Comparison of ENCODE assay signal across 17 cellular contexts in the genomic region with DNA sequence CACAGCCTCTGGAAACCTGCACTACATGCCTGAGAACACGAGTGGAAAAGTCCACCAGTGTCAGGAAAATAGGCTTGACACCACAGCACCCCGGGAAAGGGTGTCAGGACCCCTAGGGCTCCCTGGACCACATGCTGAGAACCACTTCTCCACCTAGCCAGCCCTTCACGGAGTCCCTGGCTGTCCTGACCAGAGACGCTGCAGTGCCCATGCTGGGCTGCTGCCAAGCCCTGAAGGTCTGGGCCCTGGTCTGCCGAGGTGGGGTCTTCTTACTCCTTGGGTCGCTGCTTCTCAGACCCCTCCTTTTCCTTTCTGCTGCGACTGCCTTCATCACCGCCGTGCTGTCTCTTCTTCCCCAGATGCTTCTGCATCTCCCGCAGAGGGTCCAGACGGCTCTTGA. TPM values are rescaled to one million over a fixed set of nuclear protein-coding genes. Genes with fewer than 3 reads are reported as not detected.
DNase-seq lines count a peak whose midpoint lies in the region; ATAC-seq, FAIRE-seq and TF ChIP-seq lines count a peak whose summit lies in the region.
"Had no signal": no experiment of that assay in that cellular context is flagged by ENCODE, and none has a peak within 500 bp of the region (broad histone marks: within the 10 kb centered on the region; RNA-seq: fewer than 3 reads in every experiment).

No MANE protein-coding gene starts in this region.

- no peak overlapping the region for H3K27ac Mint-ChIP-seq in GM23338
- H3K27ac Mint-ChIP-seq in activated T-helper 1 cell treated with anti-CD3 and anti-CD28 coated beads, Interleukin-12 subunit alpha, Interleukin-12 subunit beta, Interleukin-2, Interleukin-4 antibody, amounts not matched to agents 30 ng/mL and 10 ng/mL and 1 ng/mL, durations not matched to agents 14 hours and 24 hours and 36 hours = no peak overlapping the region

- CTCF ChIA-PET in HepG2 (lab: Yijun Ruan, JAX; ENCODE audit: low intra/inter-chr PET ratio, low total read pairs) = no interaction called here

- no peak overlapping the region for H3K4me3 Mint-ChIP-seq in GM23338
- peak overlapping the region; percentile 22 for H3K4me3 Mint-ChIP-seq in activated T-helper 1 cell treated with anti-CD3 and anti-CD28 coated beads, Interleukin-12 subunit alpha, Interleukin-12 subunit beta, Interleukin-2, Interleukin-4 antibody, amounts not matched to agents 30 ng/mL and 10 ng/mL and 1 ng/mL, durations not matched to agents 14 hours and 24 hours and 36 hours

- H4K20me1 ChIP-seq in HepG2 (ENCODE audit: insufficient read depth, low read length) (no peaks in the 10 kb centered on the region), GM23338 (replicated peaks; ENCODE audit: insufficient read depth) (peaks cover 10% of the 10 kb centered on the region; the same call in 1 of the 2 replicates)

- H3K9ac ChIP-seq in HepG2 (ENCODE audit: insufficient read depth, low read depth, low read length) = no peak overlapping the region
- H3K9ac ChIP-seq: BLaER1 had no signal

- peaks cover 57% of the 10 kb centered on the region for H3K36me3 Mint-ChIP-seq in GM23338 (ENCODE audit: low read depth)
- peaks cover 36% of the 10 kb centered on the region for H3K36me3 Mint-ChIP-seq in activated T-helper 1 cell treated with anti-CD3 and anti-CD28 coated beads, Interleukin-12 subunit alpha, Interleukin-12 subunit beta, Interleukin-2, Interleukin-4 antibody, amounts not matched to agents 30 ng/mL and 10 ng/mL and 1 ng/mL, durations not matched to agents 14 hours and 24 hours and 36 hours (ENCODE audit: low read depth)

- FAIRE-seq in HepG2 (lab: Jason Lieb, UNC) = no peak
- FAIRE-seq: H1 had no signal

- H3K27ac ChIP-seq in HepG2 (ENCODE audit: extremely low read length, insufficient read depth, low read length) (no peak overlapping the region), right lobe of liver (no peak overlapping the region), GM23338 (ENCODE audit: low read depth) (no peak overlapping the region)
- H3K27ac ChIP-seq: BLaER1, Peyer's patch had no signal

- TF ChIP-seq POLR2A in HepG2 (IDR thresholded peaks at IDR 0.05; ENCODE audit: insufficient read depth in 1 of 2, low read depth in 2 of 2, low read length in 2 of 2) (peak in 1 of 2 experiments; percentile 28; a peak in 1 of 4 replicates), right lobe of liver (IDR thresholded peaks at IDR 0.05) (no peak)

- in situ Hi-C loops in HepG2 (cut with HindIII; ENCODE audit: extremely low pct_ligation_motif_present, low pct_unique_long_range_greater_than_20kb) = no loop called here

- peaks cover 31% of the 10 kb centered on the region for H3F3A ChIP-seq in GM23338 (replicated peaks; ENCODE audit: low read depth)

- H3K4me3 ChIP-seq in HepG2 (replicated peaks in 1 of 3; ENCODE audit: insufficient read depth in 1 of 3, low read depth in 2 of 3, low read length in 3 of 3) (no peak overlapping the region), right lobe of liver (no peak overlapping the region), GM23338 (no peak overlapping the region)
- H3K4me3 ChIP-seq: BLaER1, Peyer's patch had no signal

- TF ChIP-seq EP300 in HepG2 (IDR thresholded peaks at IDR 0.05; ENCODE audit: low read depth in 2 of 2, low read length in 2 of 2) (no peak), HepG2 (CRISPR knock-in tag; IDR thresholded peaks at IDR 0.05; ENCODE audit: borderline replicate concordance) (no peak)

- H3K9me2 ChIP-seq in GM23338 (ENCODE audit: insufficient read depth) = no peaks in the 10 kb centered on the region

- peaks cover 25% of the 10 kb centered on the region for H3K27me3 Mint-ChIP-seq in GM23338 (ENCODE audit: insufficient read depth, low read depth, poor library complexity)
- H3K27me3 Mint-ChIP-seq in activated T-helper 1 cell treated with anti-CD3 and anti-CD28 coated beads, Interleukin-12 subunit alpha, Interleukin-12 subunit beta, Interleukin-2, Interleukin-4 antibody, amounts not matched to agents 30 ng/mL and 10 ng/mL and 1 ng/mL, durations not matched to agents 14 hours and 24 hours and 36 hours (ENCODE audit: insufficient read depth) = peaks cover 4% of the 10 kb centered on the region

- H3K4me2 ChIP-seq in HepG2 (ENCODE audit: low read depth, low read length) (no peak overlapping the region), GM23338 (no peak overlapping the region)
- H3K4me2 ChIP-seq: BLaER1 had no signal

- no peaks in the 10 kb centered on the region for H3K9me3 ChIP-seq in HepG2 (ENCODE audit: low read length)
- no peaks in the 10 kb centered on the region for H3K9me3 ChIP-seq in right lobe of liver
- H3K9me3 ChIP-seq: BLaER1, Peyer's patch had no signal

- 97% methylated on average over 10 of the region's 11 CpGs for WGBS in HepG2 (ENCODE audit: low lambda C conversion rate)
- 86% methylated on average over 4 of the region's 11 CpGs for WGBS in right lobe of liver (ENCODE audit: insufficient coverage, low coverage, low lambda C conversion rate, missing lambda C conversion rate)

- TF ChIP-seq RAD21 in HepG2 (CRISPR knock-in tag; IDR thresholded peaks at IDR 0.05) = no peak

- H3K27me3 ChIP-seq in HepG2 (ENCODE audit: control insufficient read depth in 1 of 2, insufficient read depth in 2 of 2, low read length in 2 of 2) = no peaks in the 10 kb centered on the region; a peak in 1 of 5 replicates
- H3K27me3 ChIP-seq in right lobe of liver = no peaks in the 10 kb centered on the region
- no peaks in the 10 kb centered on the region for H3K27me3 ChIP-seq in GM23338 (ENCODE audit: insufficient read depth)
- H3K27me3 ChIP-seq: BLaER1, Peyer's patch had no signal

- H3K79me2 ChIP-seq in HepG2 (ENCODE audit: insufficient read depth, low read length) (peaks cover 13% of the 10 kb centered on the region), GM23338 (replicated peaks; ENCODE audit: insufficient read depth) (peaks cover 9% of the 10 kb centered on the region; the same call in 1 of the 2 replicates)

- H3K4me1 Mint-ChIP-seq in GM23338 = peaks cover 16% of the 10 kb centered on the region
- H3K4me1 Mint-ChIP-seq in activated T-helper 1 cell treated with anti-CD3 and anti-CD28 coated beads, Interleukin-12 subunit alpha, Interleukin-12 subunit beta, Interleukin-2, Interleukin-4 antibody, amounts not matched to agents 30 ng/mL and 10 ng/mL and 1 ng/mL, durations not matched to agents 14 hours and 24 hours and 36 hours (ENCODE audit: low read depth) = peaks cover 43% of the 10 kb centered on the region

- intact Hi-C loops in HepG2 (cut with micrococcal nuclease; ENCODE audit: unreplicated experiment) = no loop called here
- intact Hi-C loops in right lobe of liver (cut with DNase I) = no loop called here
- intact Hi-C loops in activated T-helper 1 cell treated with anti-CD3 and anti-CD28 coated beads, Interleukin-12 subunit alpha, Interleukin-12 subunit beta, Interleukin-2, Interleukin-4 antibody, amounts not matched to agents 30 ng/mL and 10 ng/mL and 1 ng/mL, durations not matched to agents 14 hours and 24 hours and 36 hours (cut with micrococcal nuclease) = no loop called here

- H3K9me3 Mint-ChIP-seq in GM23338 = peaks cover 2% of the 10 kb centered on the region; the same call in 2 of the 3 replicates
- H3K9me3 Mint-ChIP-seq in activated T-helper 1 cell treated with anti-CD3 and anti-CD28 coated beads, Interleukin-12 subunit alpha, Interleukin-12 subunit beta, Interleukin-2, Interleukin-4 antibody, amounts not matched to agents 30 ng/mL and 10 ng/mL and 1 ng/mL, durations not matched to agents 14 hours and 24 hours and 36 hours = no peaks in the 10 kb centered on the region

- H3K36me3 ChIP-seq in HepG2 (replicated peaks in 1 of 2; ENCODE audit: control insufficient read depth in 1 of 2, insufficient read depth in 2 of 2, low read length in 2 of 2) (peaks cover 21 to 64% of the 10 kb centered on the region in 2 experiments), right lobe of liver (peaks cover 4 to 68% (median 27%) of the 10 kb centered on the region in 4 donors), GM23338 (ENCODE audit: insufficient read depth) (peaks cover 21% of the 10 kb centered on the region; the same call in 1 of the 2 replicates)

- no TSS peak for BruUV-seq in HepG2 (replicated peaks; lab: Mats Ljungman, UMichigan)

- ATAC-seq in HepG2 (no peak), right lobe of liver (no peak), GM23338 (no peak), omental fat pad (ENCODE audit: low FRiP score) (no peak)
- ATAC-seq: SK-N-SH treated with all-trans-retinoic acid at 6 μM for 48 hours had no signal

- DNase-seq in HepG2 (ENCODE audit: low spot score) (no peak), right lobe of liver (no peak), GM23338 (ENCODE audit: low spot score) (no peak), omental fat pad (ENCODE audit: low spot score) (no peak), AG08396 (ENCODE audit: low spot score) (no peak), NCI-H2029 treated with DMSO at 0.1 percent for 48 hours (lab: John Stamatoyannopoulos, UW) (no peak)
- DNase-seq in activated T-helper 1 cell treated with anti-CD3 and anti-CD28 coated beads, Interleukin-12 subunit alpha, Interleukin-12 subunit beta, Interleukin-2, Interleukin-4 antibody, amounts not matched to agents 30 ng/mL and 10 ng/mL and 1 ng/mL, durations not matched to agents 14 hours and 24 hours and 36 hours (ENCODE audit: low spot score) = no peak
- DNase-seq: Kasumi-1, NCI-H1417, NCI-H1930, NCI-H2171 treated with DMSO at 0.1 percent for 48 hours, NCI-H82, Peyer's patch, SHP77 had no signal

- H3K4me1 ChIP-seq in HepG2 (ENCODE audit: insufficient read depth, low read length) = peaks cover 13% of the 10 kb centered on the region
- peaks cover 0 to 19% (median 3%) of the 10 kb centered on the region in 4 donors for H3K4me1 ChIP-seq in right lobe of liver
- H3K4me1 ChIP-seq in GM23338 (ENCODE audit: insufficient read depth) = peaks cover 8% of the 10 kb centered on the region; the same call in 1 of the 2 replicates

- POLR2A ChIA-PET in HepG2 (lab: Yijun Ruan, JAX) = interaction anchor here (0.9 to 2.1 kb wide), 2 partner anchors 20 to 34 kb away, joined by 3 to 10 read pairs; a partner anchor contains a TSS

- H2AFZ ChIP-seq in HepG2 (ENCODE audit: low read length) (no peak overlapping the region), GM23338 (no peak overlapping the region)

- no peak for TF ChIP-seq CTCF in HepG2 (CRISPR knock-in tag; IDR thresholded peaks at IDR 0.05)
- no peak for TF ChIP-seq CTCF in right lobe of liver (IDR thresholded peaks at IDR 0.05)
- no peak for TF ChIP-seq CTCF in GM23338 (conservative IDR thresholded peaks at IDR 0.05; ENCODE audit: low read depth in 2 of 2)
- no peak for TF ChIP-seq CTCF in omental fat pad (IDR thresholded peaks at IDR 0.05)

RNA-seq across cellular contexts. Expression of a gene that starts 3.0 kb away (rescaled TPM):
- 3.8 and 4.0 TPM in 2 replicates for total RNA-seq in HepG2 (2016; rRNA removed; fragmentation: Illumina TruSeq; extraction: Trizol)
- total RNA-seq in HepG2 (2016; cell fraction: cytosol; rRNA removed; fragmentation: Illumina TruSeq; extraction: Trizol; ENCODE audit: low read depth) = 1.9 and 2.2 TPM in 2 replicates
- 4.3 and 4.8 TPM in 2 replicates for total RNA-seq in HepG2 (2016; cell fraction: insoluble cytoplasmic fraction; rRNA removed; fragmentation: Illumina TruSeq; extraction: Trizol)
- total RNA-seq in HepG2 (2016; cell fraction: membrane; rRNA removed; fragmentation: Illumina TruSeq; extraction: Trizol) = 1.6 and 1.8 TPM in 2 replicates
- total RNA-seq in HepG2 (2016; cell fraction: nucleus; rRNA removed; fragmentation: Illumina TruSeq; extraction: Trizol) = 2.2 and 2.7 TPM in 2 replicates
- polyA plus RNA-seq in HepG2 (2011; rRNA removed) = 1.8 and 2.0 TPM in 2 replicates
- polyA plus RNA-seq in HepG2 (2011; cell fraction: cytosol; rRNA removed) = 2.1 and 2.4 TPM in 2 replicates
- 1.8 and 2.0 TPM in 2 replicates for polyA plus RNA-seq in HepG2 (2011; cell fraction: nucleus; rRNA removed)
- polyA plus RNA-seq in HepG2 (2012) = 2.6 TPM in 2 replicates
- polyA plus RNA-seq in HepG2 (2016; cell fraction: cytosol; fragmentation: Illumina TruSeq; extraction: Trizol; ENCODE audit: low read depth) = 1.6 TPM in 2 replicates
- polyA plus RNA-seq in HepG2 (2016; cell fraction: insoluble cytoplasmic fraction; fragmentation: Illumina TruSeq; extraction: Trizol; ENCODE audit: low read depth) = 4.4 and 4.9 TPM in 2 replicates
- 1.0 TPM in 2 replicates for polyA plus RNA-seq in HepG2 (2016; cell fraction: membrane; fragmentation: Illumina TruSeq; extraction: Trizol; ENCODE audit: low read depth)
- polyA plus RNA-seq in HepG2 (2016; cell fraction: nucleus; fragmentation: Illumina TruSeq; extraction: Trizol; ENCODE audit: insufficient read depth, low read depth) = 2.7 and 3.1 TPM in 2 replicates
- polyA minus RNA-seq in HepG2 (2011; rRNA and poly(A)+ RNA removed; ENCODE audit: low replicate concordance) = 0.40 and 0.48 TPM in 2 replicates
- polyA minus RNA-seq in HepG2 (2011; cell fraction: cytosol; rRNA and poly(A)+ RNA removed) = 0.79 and 1.1 TPM in 2 replicates
- 1.7 and 1.9 TPM in 2 replicates for polyA minus RNA-seq in HepG2 (2011; cell fraction: nucleus; rRNA and poly(A)+ RNA removed)
- 1 to 10 TPM; 1.2 to 3.5 (median 3.2) TPM for total RNA-seq in right lobe of liver
- 4.7 TPM in 2 replicates for total RNA-seq in GM23338 (2014; rRNA removed; shearing (Covaris generic))
- polyA plus RNA-seq in GM23338 (2016; fragmentation: Nextera tagmentation; extraction: Ambion mirVana) = 17.2 and 19.3 TPM in 2 replicates
- 5.8 and 6.6 TPM in 2 replicates for total RNA-seq in activated T-helper 1 cell treated with anti-CD3 and anti-CD28 coated beads, Interleukin-12 subunit alpha, Interleukin-12 subunit beta, Interleukin-2, Interleukin-4 antibody, amounts not matched to agents 30 ng/mL and 10 ng/mL and 1 ng/mL, durations not matched to agents 14 hours and 24 hours and 36 hours
- 10 to 100 TPM in 1 of 4 donors, 1 to 10 TPM in 3; 5.3 to 12.3 (median 7.4) TPM for total RNA-seq in omental fat pad

RNA-seq across cellular contexts. Expression of a gene that starts 16.5 kb away (rescaled TPM):
- total RNA-seq in HepG2 (2016; rRNA removed; fragmentation: Illumina TruSeq; extraction: Trizol) (0.24 TPM in 1 of 2 replicates, not detected in the other), right lobe of liver (1 to 10 TPM in 3 of 6 experiments, under 1 TPM in 3; 0.18 to 2.4 (median 1.1) TPM), omental fat pad (1 to 10 TPM in 3 of 4 donors, not detected in 1; 1.2 to 4.1 (median 1.6) TPM)
- total RNA-seq in HepG2 (2016; cell fraction: cytosol; rRNA removed; fragmentation: Illumina TruSeq; extraction: Trizol; ENCODE audit: low read depth) = not detected in 2 replicates
- total RNA-seq in HepG2 (2016; cell fraction: insoluble cytoplasmic fraction; rRNA removed; fragmentation: Illumina TruSeq; extraction: Trizol) = 0.15 TPM in 1 of 2 replicates, not detected in the other
- 0.41 TPM in 1 of 2 replicates, not detected in the other for total RNA-seq in HepG2 (2016; cell fraction: membrane; rRNA removed; fragmentation: Illumina TruSeq; extraction: Trizol)
- total RNA-seq in HepG2 (2016; cell fraction: nucleus; rRNA removed; fragmentation: Illumina TruSeq; extraction: Trizol) = not detected in 2 replicates
- polyA plus RNA-seq in HepG2 (2011; rRNA removed) (0.13 and 0.35 TPM in 2 replicates), GM23338 (2016; fragmentation: Nextera tagmentation; extraction: Ambion mirVana) (7.8 and 8.2 TPM in 2 replicates)
- polyA plus RNA-seq in HepG2 (2011; cell fraction: cytosol; rRNA removed) = 0.08 and 0.15 TPM in 2 replicates
- polyA plus RNA-seq in HepG2 (2011; cell fraction: nucleus; rRNA removed) = 1.8 and 1.9 TPM in 2 replicates
- polyA plus RNA-seq in HepG2 (2012) = 0.41 and 0.86 TPM in 2 replicates
- polyA plus RNA-seq in HepG2 (2016; cell fraction: cytosol; fragmentation: Illumina TruSeq; extraction: Trizol; ENCODE audit: low read depth) = 0.26 TPM in 1 of 2 replicates, not detected in the other
- not detected in 2 replicates for polyA plus RNA-seq in HepG2 (2016; cell fraction: insoluble cytoplasmic fraction; fragmentation: Illumina TruSeq; extraction: Trizol; ENCODE audit: low read depth)
- polyA plus RNA-seq in HepG2 (2016; cell fraction: membrane; fragmentation: Illumina TruSeq; extraction: Trizol; ENCODE audit: low read depth) = 0.10 and 0.50 TPM in 2 replicates
- 0.73 TPM in 1 of 2 replicates, not detected in the other for polyA plus RNA-seq in HepG2 (2016; cell fraction: nucleus; fragmentation: Illumina TruSeq; extraction: Trizol; ENCODE audit: insufficient read depth, low read depth)
- polyA minus RNA-seq in HepG2 (2011; rRNA and poly(A)+ RNA removed; ENCODE audit: low replicate concordance) = 0.12 and 0.35 TPM in 2 replicates
- polyA minus RNA-seq in HepG2 (2011; cell fraction: cytosol; rRNA and poly(A)+ RNA removed) = not detected in 2 replicates
- 0.87 TPM in 1 of 2 replicates, not detected in the other for polyA minus RNA-seq in HepG2 (2011; cell fraction: nucleus; rRNA and poly(A)+ RNA removed)
- total RNA-seq in GM23338 (2014; rRNA removed; shearing (Covaris generic)) = 0.58 and 2.3 TPM in 2 replicates
- 0.73 and 0.83 TPM in 2 replicates for total RNA-seq in activated T-helper 1 cell treated with anti-CD3 and anti-CD28 coated beads, Interleukin-12 subunit alpha, Interleukin-12 subunit beta, Interleukin-2, Interleukin-4 antibody, amounts not matched to agents 30 ng/mL and 10 ng/mL and 1 ng/mL, durations not matched to agents 14 hours and 24 hours and 36 hours

RNA-seq across cellular contexts. Expression of a gene that starts 18.9 kb away (rescaled TPM):
- total RNA-seq in HepG2 (2016; rRNA removed; fragmentation: Illumina TruSeq; extraction: Trizol) (5.8 and 7.6 TPM in 2 replicates), right lobe of liver (10 to 100 TPM in 5 of 6 experiments, 1 to 10 TPM in 1; 7.1 to 21.6 (median 15.5) TPM), omental fat pad (10 to 100 TPM; 13.4 to 24.4 (median 19.0) TPM)
- total RNA-seq in HepG2 (2016; cell fraction: cytosol; rRNA removed; fragmentation: Illumina TruSeq; extraction: Trizol; ENCODE audit: low read depth) = 4.0 and 5.5 TPM in 2 replicates
- 6.1 and 8.1 TPM in 2 replicates for total RNA-seq in HepG2 (2016; cell fraction: insoluble cytoplasmic fraction; rRNA removed; fragmentation: Illumina TruSeq; extraction: Trizol)
- total RNA-seq in HepG2 (2016; cell fraction: membrane; rRNA removed; fragmentation: Illumina TruSeq; extraction: Trizol) = 11.8 and 13.1 TPM in 2 replicates
- total RNA-seq in HepG2 (2016; cell fraction: nucleus; rRNA removed; fragmentation: Illumina TruSeq; extraction: Trizol) = 11.3 and 13.6 TPM in 2 replicates
- polyA plus RNA-seq in HepG2 (2011; rRNA removed) (4.3 and 4.9 TPM in 2 replicates), GM23338 (2016; fragmentation: Nextera tagmentation; extraction: Ambion mirVana) (36.4 and 39.7 TPM in 2 replicates)
- 4.0 and 4.5 TPM in 2 replicates for polyA plus RNA-seq in HepG2 (2011; cell fraction: cytosol; rRNA removed)
- polyA plus RNA-seq in HepG2 (2011; cell fraction: nucleus; rRNA removed) = 21.1 and 21.5 TPM in 2 replicates
- 18.8 and 22.7 TPM in 2 replicates for polyA plus RNA-seq in HepG2 (2012)
- polyA plus RNA-seq in HepG2 (2016; cell fraction: cytosol; fragmentation: Illumina TruSeq; extraction: Trizol; ENCODE audit: low read depth) = 7.9 TPM in 2 replicates
- polyA plus RNA-seq in HepG2 (2016; cell fraction: insoluble cytoplasmic fraction; fragmentation: Illumina TruSeq; extraction: Trizol; ENCODE audit: low read depth) = 25.5 and 38.4 TPM in 2 replicates
- 11.9 and 12.9 TPM in 2 replicates for polyA plus RNA-seq in HepG2 (2016; cell fraction: membrane; fragmentation: Illumina TruSeq; extraction: Trizol; ENCODE audit: low read depth)
- polyA plus RNA-seq in HepG2 (2016; cell fraction: nucleus; fragmentation: Illumina TruSeq; extraction: Trizol; ENCODE audit: insufficient read depth, low read depth) = 58.2 and 71.4 TPM in 2 replicates
- 6.7 and 8.6 TPM in 2 replicates for polyA minus RNA-seq in HepG2 (2011; rRNA and poly(A)+ RNA removed; ENCODE audit: low replicate concordance)
- polyA minus RNA-seq in HepG2 (2011; cell fraction: cytosol; rRNA and poly(A)+ RNA removed) = 13.1 and 16.9 TPM in 2 replicates
- polyA minus RNA-seq in HepG2 (2011; cell fraction: nucleus; rRNA and poly(A)+ RNA removed) = 7.5 and 10.3 TPM in 2 replicates
- total RNA-seq in GM23338 (2014; rRNA removed; shearing (Covaris generic)) = 47.0 and 61.2 TPM in 2 replicates
- total RNA-seq in activated T-helper 1 cell treated with anti-CD3 and anti-CD28 coated beads, Interleukin-12 subunit alpha, Interleukin-12 subunit beta, Interleukin-2, Interleukin-4 antibody, amounts not matched to agents 30 ng/mL and 10 ng/mL and 1 ng/mL, durations not matched to agents 14 hours and 24 hours and 36 hours = 70.0 and 73.2 TPM in 2 replicates

RNA-seq across cellular contexts. Expression of a gene that starts 32.9 kb away (rescaled TPM):
- 9.0 and 22.2 TPM in 2 replicates for total RNA-seq in HepG2 (2016; rRNA removed; fragmentation: Illumina TruSeq; extraction: Trizol)
- total RNA-seq in HepG2 (2016; cell fraction: cytosol; rRNA removed; fragmentation: Illumina TruSeq; extraction: Trizol; ENCODE audit: low read depth) = 6.0 and 7.0 TPM in 2 replicates
- 9.8 and 24.6 TPM in 2 replicates for total RNA-seq in HepG2 (2016; cell fraction: insoluble cytoplasmic fraction; rRNA removed; fragmentation: Illumina TruSeq; extraction: Trizol)
- 10.9 and 16.4 TPM in 2 replicates for total RNA-seq in HepG2 (2016; cell fraction: membrane; rRNA removed; fragmentation: Illumina TruSeq; extraction: Trizol)
- total RNA-seq in HepG2 (2016; cell fraction: nucleus; rRNA removed; fragmentation: Illumina TruSeq; extraction: Trizol) = 22.1 and 22.7 TPM in 2 replicates
- polyA plus RNA-seq in HepG2 (2011; rRNA removed) = 25.5 and 42.2 TPM in 2 replicates
- polyA plus RNA-seq in HepG2 (2011; cell fraction: cytosol; rRNA removed) = 14.0 and 19.6 TPM in 2 replicates
- polyA plus RNA-seq in HepG2 (2011; cell fraction: nucleus; rRNA removed) = 62.9 and 70.0 TPM in 2 replicates
- 26.2 and 43.9 TPM in 2 replicates for polyA plus RNA-seq in HepG2 (2012)
- 5.9 and 6.3 TPM in 2 replicates for polyA plus RNA-seq in HepG2 (2016; cell fraction: cytosol; fragmentation: Illumina TruSeq; extraction: Trizol; ENCODE audit: low read depth)
- polyA plus RNA-seq in HepG2 (2016; cell fraction: insoluble cytoplasmic fraction; fragmentation: Illumina TruSeq; extraction: Trizol; ENCODE audit: low read depth) = 14.0 and 15.8 TPM in 2 replicates
- polyA plus RNA-seq in HepG2 (2016; cell fraction: membrane; fragmentation: Illumina TruSeq; extraction: Trizol; ENCODE audit: low read depth) = 15.2 and 15.3 TPM in 2 replicates
- 55.8 and 59.3 TPM in 2 replicates for polyA plus RNA-seq in HepG2 (2016; cell fraction: nucleus; fragmentation: Illumina TruSeq; extraction: Trizol; ENCODE audit: insufficient read depth, low read depth)
- 43.8 and 78.6 TPM in 2 replicates for polyA minus RNA-seq in HepG2 (2011; rRNA and poly(A)+ RNA removed; ENCODE audit: low replicate concordance)
- polyA minus RNA-seq in HepG2 (2011; cell fraction: cytosol; rRNA and poly(A)+ RNA removed) = 25.2 and 27.9 TPM in 2 replicates
- 11.7 and 13.1 TPM in 2 replicates for polyA minus RNA-seq in HepG2 (2011; cell fraction: nucleus; rRNA and poly(A)+ RNA removed)
- total RNA-seq in right lobe of liver = 10 to 100 TPM; 26.6 to 57.7 (median 32.9) TPM
- total RNA-seq in GM23338 (2014; rRNA removed; shearing (Covaris generic)) = 140 and 184 TPM in 2 replicates
- polyA plus RNA-seq in GM23338 (2016; fragmentation: Nextera tagmentation; extraction: Ambion mirVana) = 73.5 and 77.8 TPM in 2 replicates
- 255 and 263 TPM in 2 replicates for total RNA-seq in activated T-helper 1 cell treated with anti-CD3 and anti-CD28 coated beads, Interleukin-12 subunit alpha, Interleukin-12 subunit beta, Interleukin-2, Interleukin-4 antibody, amounts not matched to agents 30 ng/mL and 10 ng/mL and 1 ng/mL, durations not matched to agents 14 hours and 24 hours and 36 hours
- 10 to 100 TPM; 21.0 to 72.4 (median 32.7) TPM for total RNA-seq in omental fat pad

RNA-seq across cellular contexts. Expression of a gene that starts 34.6 kb away (rescaled TPM):
- total RNA-seq in HepG2 (2016; rRNA removed; fragmentation: Illumina TruSeq; extraction: Trizol) = 64.8 and 65.4 TPM in 2 replicates
- total RNA-seq in HepG2 (2016; cell fraction: cytosol; rRNA removed; fragmentation: Illumina TruSeq; extraction: Trizol; ENCODE audit: low read depth) = 15.4 and 16.0 TPM in 2 replicates
- 63.3 and 68.4 TPM in 2 replicates for total RNA-seq in HepG2 (2016; cell fraction: insoluble cytoplasmic fraction; rRNA removed; fragmentation: Illumina TruSeq; extraction: Trizol)
- 33.2 and 37.1 TPM in 2 replicates for total RNA-seq in HepG2 (2016; cell fraction: membrane; rRNA removed; fragmentation: Illumina TruSeq; extraction: Trizol)
- 20.1 and 23.9 TPM in 2 replicates for total RNA-seq in HepG2 (2016; cell fraction: nucleus; rRNA removed; fragmentation: Illumina TruSeq; extraction: Trizol)
- polyA plus RNA-seq in HepG2 (2011; rRNA removed) = 55.1 and 62.6 TPM in 2 replicates
- polyA plus RNA-seq in HepG2 (2011; cell fraction: cytosol; rRNA removed) = 64.8 and 96.9 TPM in 2 replicates
- 39.4 and 39.7 TPM in 2 replicates for polyA plus RNA-seq in HepG2 (2011; cell fraction: nucleus; rRNA removed)
- polyA plus RNA-seq in HepG2 (2012) = 36.9 and 37.0 TPM in 2 replicates
- polyA plus RNA-seq in HepG2 (2016; cell fraction: cytosol; fragmentation: Illumina TruSeq; extraction: Trizol; ENCODE audit: low read depth) = 19.8 and 21.5 TPM in 2 replicates
- polyA plus RNA-seq in HepG2 (2016; cell fraction: insoluble cytoplasmic fraction; fragmentation: Illumina TruSeq; extraction: Trizol; ENCODE audit: low read depth) = 66.3 and 66.4 TPM in 2 replicates
- 28.2 and 30.6 TPM in 2 replicates for polyA plus RNA-seq in HepG2 (2016; cell fraction: membrane; fragmentation: Illumina TruSeq; extraction: Trizol; ENCODE audit: low read depth)
- 31.1 and 43.4 TPM in 2 replicates for polyA plus RNA-seq in HepG2 (2016; cell fraction: nucleus; fragmentation: Illumina TruSeq; extraction: Trizol; ENCODE audit: insufficient read depth, low read depth)
- polyA minus RNA-seq in HepG2 (2011; rRNA and poly(A)+ RNA removed; ENCODE audit: low replicate concordance) = 43.3 and 70.9 TPM in 2 replicates
- 29.5 and 30.6 TPM in 2 replicates for polyA minus RNA-seq in HepG2 (2011; cell fraction: cytosol; rRNA and poly(A)+ RNA removed)
- 10.3 and 10.7 TPM in 2 replicates for polyA minus RNA-seq in HepG2 (2011; cell fraction: nucleus; rRNA and poly(A)+ RNA removed)
- total RNA-seq in right lobe of liver = 10 to 100 TPM; 11.8 to 31.9 (median 17.9) TPM
- 51.2 and 53.4 TPM in 2 replicates for total RNA-seq in GM23338 (2014; rRNA removed; shearing (Covaris generic))
- polyA plus RNA-seq in GM23338 (2016; fragmentation: Nextera tagmentation; extraction: Ambion mirVana) = 33.0 and 36.6 TPM in 2 replicates
- 20.1 and 20.9 TPM in 2 replicates for total RNA-seq in activated T-helper 1 cell treated with anti-CD3 and anti-CD28 coated beads, Interleukin-12 subunit alpha, Interleukin-12 subunit beta, Interleukin-2, Interleukin-4 antibody, amounts not matched to agents 30 ng/mL and 10 ng/mL and 1 ng/mL, durations not matched to agents 14 hours and 24 hours and 36 hours
- total RNA-seq in omental fat pad = 10 to 100 TPM; 36.1 to 49.3 (median 40.3) TPM
